ENCODE assay signal across 10 cellular contexts in genomic region chr5:171152382-171152781, GRCh38.
DNase-seq lines count a peak whose midpoint lies in the region; ATAC-seq and TF ChIP-seq lines count a peak whose summit lies in the region.
"Had no signal": no experiment of that assay in that cellular context is flagged by ENCODE, and none has a peak within 500 bp of the region (broad histone marks: within the 10 kb centered on the region; RNA-seq: fewer than 3 reads in every experiment).

No MANE protein-coding gene starts in this region.

- H3K4me3 ChIP-seq in A673 (ENCODE audit: low read depth, low read length, poor library complexity, severe bottlenecking): no peak overlapping the region
- H3K4me3 ChIP-seq in GM23248: no peak overlapping the region
- H3K4me3 ChIP-seq in fibroblast of lung (replicated peaks in 1 of 4; ENCODE audit: control extremely low read depth in 1 of 4, insufficient read depth in 1 of 4, low read depth in 3 of 4, low read length in 4 of 4): no peak overlapping the region
- H3K4me3 ChIP-seq in tibial nerve: no peak overlapping the region
- H3K4me3 ChIP-seq in suprapubic skin: no peak overlapping the region

- no peak for TF ChIP-seq EP300 in tibial nerve (IDR thresholded peaks at IDR 0.05)
- TF ChIP-seq EP300 in suprapubic skin (IDR thresholded peaks at IDR 0.05): no peak

- H3K79me2 ChIP-seq in GM23248 (ENCODE audit: insufficient read depth): no peaks in the 10 kb centered on the region
- no peaks in the 10 kb centered on the region for H3K79me2 ChIP-seq in fibroblast of lung (ENCODE audit: control insufficient read depth, insufficient read depth, low read length)

- no peaks in the 10 kb centered on the region for H4K20me1 ChIP-seq in GM23248 (ENCODE audit: insufficient read depth)
- H4K20me1 ChIP-seq in fibroblast of lung (ENCODE audit: control insufficient read depth, extremely low read depth, insufficient read depth, low read length): no peaks in the 10 kb centered on the region

- H3K9me3 Mint-ChIP-seq in activated CD8-positive, alpha-beta memory T cell treated with anti-CD3 and anti-CD28 coated beads, Interleukin-2, amount 10 ng/mL, durations not matched to agents 7 days and 5 days (ENCODE audit: low read depth): no peaks in the 10 kb centered on the region

- peaks cover 30% of the 10 kb centered on the region for H3K27me3 ChIP-seq in A673 (replicated peaks; ENCODE audit: insufficient read depth, low read depth, low read length, poor library complexity)
- no peaks in the 10 kb centered on the region for H3K27me3 ChIP-seq in GM23248 (replicated peaks; ENCODE audit: insufficient read depth)
- H3K27me3 ChIP-seq in fibroblast of lung (ENCODE audit: control insufficient read depth, insufficient read depth, low read length): no peaks in the 10 kb centered on the region
- no peaks in the 10 kb centered on the region for H3K27me3 ChIP-seq in tibial nerve
- H3K27me3 ChIP-seq in suprapubic skin: no peaks in the 10 kb centered on the region

- H3K4me1 Mint-ChIP-seq in activated CD8-positive, alpha-beta memory T cell treated with anti-CD3 and anti-CD28 coated beads, Interleukin-2, amount 10 ng/mL, durations not matched to agents 7 days and 5 days: no peaks in the 10 kb centered on the region

- H2AFZ ChIP-seq in GM23248 (no peak overlapping the region), fibroblast of lung (ENCODE audit: low read length) (no peak overlapping the region)

- H3K4me2 ChIP-seq in GM23248 (ENCODE audit: unreplicated experiment) (no peak overlapping the region), fibroblast of lung (ENCODE audit: extremely low read depth, insufficient read depth, low read length) (no peak overlapping the region)

- intact Hi-C loops in A673 (cut with micrococcal nuclease; ENCODE audit: unreplicated experiment): no loop called here

- TF ChIP-seq POLR2A in tibial nerve (IDR thresholded peaks at IDR 0.05): no peak
- no peak for TF ChIP-seq POLR2A in suprapubic skin (IDR thresholded peaks at IDR 0.05)

- H3K9me3 ChIP-seq in A673 (ENCODE audit: low read depth, low read length, poor library complexity, severe bottlenecking) (no peaks in the 10 kb centered on the region), GM23248 (ENCODE audit: low read depth) (no peaks in the 10 kb centered on the region), fibroblast of lung (ENCODE audit: control insufficient read depth, insufficient read depth, low read depth, low read length) (no peaks in the 10 kb centered on the region), tibial nerve (no peaks in the 10 kb centered on the region), suprapubic skin (no peaks in the 10 kb centered on the region)

- CTCF ChIA-PET in A673 (lab: Charles Lee): no interaction called here
- CTCF ChIA-PET in activated CD8-positive, alpha-beta memory T cell treated with anti-CD3 and anti-CD28 coated beads, Interleukin-2, amount 10 ng/mL, durations not matched to agents 7 days and 5 days (lab: Charles Lee): no interaction called here

- no peak overlapping the region for H3K9ac ChIP-seq in GM23248
- no peak overlapping the region for H3K9ac ChIP-seq in fibroblast of lung (ENCODE audit: insufficient read depth, low read length)

- no peak overlapping the region for H3K27ac Mint-ChIP-seq in activated CD8-positive, alpha-beta memory T cell treated with anti-CD3 and anti-CD28 coated beads, Interleukin-2, amount 10 ng/mL, durations not matched to agents 7 days and 5 days

- POLR2A ChIA-PET in A673 (lab: Charles Lee; ENCODE audit: low non-redundant PET): no interaction called here

- no peak for ATAC-seq in GM18861 (IDR thresholded peaks at IDR 0.05; ENCODE audit: unreplicated experiment)
- ATAC-seq in activated CD8-positive, alpha-beta memory T cell treated with anti-CD3 and anti-CD28 coated beads, Interleukin-2, amount 10 ng/mL, durations not matched to agents 7 days and 5 days: no peak

- H3K9me2 ChIP-seq in GM23248 (ENCODE audit: insufficient read depth): no peaks in the 10 kb centered on the region

- no peak overlapping the region for H3K4me3 Mint-ChIP-seq in activated CD8-positive, alpha-beta memory T cell treated with anti-CD3 and anti-CD28 coated beads, Interleukin-2, amount 10 ng/mL, durations not matched to agents 7 days and 5 days

- 72 to 81% methylated on average over 4 of the region's 4 CpGs for WGBS in GM23248 (ENCODE audit: low coverage in 1 of 2, low lambda C conversion rate in 2 of 2, missing lambda C conversion rate in 2 of 2), 2 experiments
- WGBS in tibial nerve, 2 donors: 79 to 84% methylated on average over 4 of the region's 4 CpGs
- 86% methylated on average over 4 of the region's 4 CpGs for WGBS in suprapubic skin

- H3F3A ChIP-seq in GM23248 (ENCODE audit: insufficient read depth): no peaks in the 10 kb centered on the region

- H3K27ac ChIP-seq in A673 (ENCODE audit: low read depth, low read length, poor library complexity, severe bottlenecking) (no peak overlapping the region), GM23248 (no peak overlapping the region), fibroblast of lung (ENCODE audit: insufficient read depth, low read length) (no peak overlapping the region), tibial nerve (no peak overlapping the region), suprapubic skin (no peak overlapping the region)

- DNase-seq in A673 (ENCODE audit: low spot score) (peak; percentile 15), GM23248 (peak; percentile 37), OCI-M1 (lab: John Stamatoyannopoulos, UW) (peak; percentile 58), fibroblast of lung (ENCODE audit: low read depth in 2 of 2) (peak; percentile 18 to 49), tibial nerve (ENCODE audit: low spot score in 2 of 2) (no peak), suprapubic skin (ENCODE audit: low spot score in 2 of 2) (no peak)
- no peak for DNase-seq in activated CD8-positive, alpha-beta memory T cell treated with anti-CD3 and anti-CD28 coated beads, Interleukin-2, amount 10 ng/mL, durations not matched to agents 7 days and 5 days
- DNase-seq: activated CD4-positive, CD25-positive, alpha-beta regulatory T cell; NCI-H510A had no signal

- in situ Hi-C loops in GM23248 (cut with MboI): no loop called here

- H3K4me1 ChIP-seq in A673 (ENCODE audit: insufficient read depth, low read length, poor library complexity, severe bottlenecking) (no peaks in the 10 kb centered on the region), GM23248 (ENCODE audit: insufficient read depth) (peaks cover 24% of the 10 kb centered on the region), fibroblast of lung (ENCODE audit: control insufficient read depth, extremely low read depth, insufficient read depth, low read length) (no peaks in the 10 kb centered on the region), tibial nerve (peaks cover 0 to 14% (median 0%) of the 10 kb centered on the region in 4 donors), suprapubic skin (no peaks in the 10 kb centered on the region)

- TF ChIP-seq CTCF in A673 (conservative IDR thresholded peaks at IDR 0.05; ENCODE audit: low read depth, low read length) (0 out of 2 replicates have a peak, but pooled peaks have one; percentile 36), fibroblast of lung (conservative IDR thresholded peaks at IDR 0.05 in 1 of 2, IDR thresholded peaks at IDR 0.05 in 1 of 2; ENCODE audit: low read depth in 1 of 2, low read length in 2 of 2) (peak; percentile 42 to 45), tibial nerve (IDR thresholded peaks at IDR 0.05) (no peak), suprapubic skin (IDR thresholded peaks at IDR 0.05) (no peak)

- no peaks in the 10 kb centered on the region for H3K36me3 ChIP-seq in A673 (ENCODE audit: insufficient read depth, low read length, poor library complexity, severe bottlenecking)
- no peaks in the 10 kb centered on the region; the same call in 1 of the 2 replicates for H3K36me3 ChIP-seq in GM23248 (ENCODE audit: low read depth)
- no peaks in the 10 kb centered on the region for H3K36me3 ChIP-seq in fibroblast of lung (ENCODE audit: control insufficient read depth, insufficient read depth, low read length)
- no peaks in the 10 kb centered on the region for H3K36me3 ChIP-seq in tibial nerve
- no peaks in the 10 kb centered on the region for H3K36me3 ChIP-seq in suprapubic skin

- H3K27me3 Mint-ChIP-seq in activated CD8-positive, alpha-beta memory T cell treated with anti-CD3 and anti-CD28 coated beads, Interleukin-2, amount 10 ng/mL, durations not matched to agents 7 days and 5 days: peaks cover 7% of the 10 kb centered on the region

- H3K36me3 Mint-ChIP-seq in activated CD8-positive, alpha-beta memory T cell treated with anti-CD3 and anti-CD28 coated beads, Interleukin-2, amount 10 ng/mL, durations not matched to agents 7 days and 5 days: no peaks in the 10 kb centered on the region

- no TSS peak for BruUV-seq in A673 (replicated peaks; lab: Mats Ljungman, UMichigan)

Comparison
In these comparisons a context has a peak if more than half of its experiments do, and no peak if none do; other contexts are left out.
1. DNase-seq: peak in A673 (single experiment), GM23248 (single experiment), OCI-M1 (single experiment) and fibroblast of lung (2 of 2); none in tibial nerve (0 of 2), activated CD8-positive, alpha-beta memory T cell treated with anti-CD3 and anti-CD28 coated beads, Interleukin-2, amount 10 ng/mL, durations not matched to agents 7 days and 5 days (single experiment) and suprapubic skin (0 of 2).
2. CTCF ChIP-seq: peak in A673 (single experiment) and fibroblast of lung (2 of 2); none in tibial nerve (0 of 5) and suprapubic skin (0 of 2).